8 cellular contexts compared by ENCODE assay signal in the genomic region with DNA sequence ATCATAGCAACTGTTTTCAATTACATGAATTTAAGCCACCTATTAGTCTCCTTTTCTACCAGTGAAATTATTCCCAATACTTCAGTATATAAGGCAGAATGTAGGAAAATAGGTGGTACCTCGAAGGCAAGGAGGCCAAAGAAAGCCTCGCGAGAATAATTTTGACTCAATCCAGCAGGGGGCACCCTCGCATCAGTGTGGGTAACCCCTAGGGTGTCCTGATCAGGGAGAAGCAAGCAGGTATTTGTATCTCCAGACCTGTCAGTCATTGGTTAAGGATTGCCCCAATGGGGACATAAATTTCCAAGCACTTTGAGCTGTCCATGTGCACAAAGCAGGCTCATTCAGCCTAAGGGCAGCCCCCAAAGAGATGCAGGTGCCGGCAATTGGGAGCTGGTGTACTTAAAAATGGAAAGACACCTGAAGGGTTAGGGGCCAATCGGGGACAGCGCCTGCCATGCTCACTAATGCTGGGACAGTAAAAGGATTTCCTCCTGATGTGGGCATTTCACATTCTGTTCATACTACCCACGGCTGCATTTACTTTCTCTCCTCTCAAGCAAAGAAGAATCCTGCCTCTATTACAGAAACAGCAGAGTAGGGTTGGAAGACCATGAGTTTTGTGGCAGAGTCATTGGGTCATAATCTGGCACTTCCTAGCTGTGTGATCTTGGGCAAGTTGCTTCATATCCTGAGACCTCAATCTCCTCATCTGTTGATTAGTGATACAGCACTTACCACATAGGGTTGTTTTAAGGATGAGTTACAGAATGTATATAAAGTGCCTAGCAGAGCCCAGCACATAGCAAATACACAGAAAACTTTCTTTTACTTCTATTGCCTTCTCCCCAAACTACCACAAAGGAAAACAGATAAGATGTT.
DNase-seq lines count a peak whose midpoint lies in the region; ATAC-seq and TF ChIP-seq lines count a peak whose summit lies in the region.

No MANE protein-coding gene starts in this region.

- in situ Hi-C loops in transverse colon (cut with MboI; ENCODE audit: low pct_ligation_motif_present in 1 of 4, low pct_unique_long_range_greater_than_20kb in 1 of 4, low sequenced_read_pairs in 3 of 4) = no loop called here

- H3K36me3 ChIP-seq in transverse colon = no peaks in the 10 kb centered on the region

- POLR2A ChIA-PET in naive thymus-derived CD8-positive, alpha-beta T cell (lab: Charles Lee) = no interaction called here

- no peak for TF ChIP-seq EP300 in transverse colon (IDR thresholded peaks at IDR 0.05; ENCODE audit: low read depth)

- H3K27ac Mint-ChIP-seq in naive thymus-derived CD8-positive, alpha-beta T cell = peak overlapping the region in 1 of 10 donors; percentile 23

- DNase-seq in DMS53 (lab: John Stamatoyannopoulos, UW) = peak; percentile 55
- DNase-seq in DMS53 treated with DMSO at 0.1 percent for 48 hours (lab: John Stamatoyannopoulos, UW; ENCODE audit: unreplicated experiment) = no peak
- DNase-seq in UCSD-AML1 (lab: John Stamatoyannopoulos, UW; ENCODE audit: unreplicated experiment) = peak; percentile 15
- peak; percentile 31 for DNase-seq in central memory CD4-positive, alpha-beta T cell
- peak; percentile 4 to 65 (median 36) for DNase-seq in naive thymus-derived CD8-positive, alpha-beta T cell
- peak; percentile 44 for DNase-seq in transverse colon
- DNase-seq in RKO (ENCODE audit: low spot score) = no peak

- no peaks in the 10 kb centered on the region for H3K4me1 Mint-ChIP-seq in naive thymus-derived CD8-positive, alpha-beta T cell

- H3K9me3 ChIP-seq in transverse colon = no peaks in the 10 kb centered on the region

- H3K4me3 ChIP-seq in transverse colon = no peak overlapping the region

- peaks cover 2% of the 10 kb centered on the region for H3K27me3 ChIP-seq in transverse colon

- peaks cover 0 to 8% (median 0%) of the 10 kb centered on the region in 5 donors for H3K27me3 Mint-ChIP-seq in naive thymus-derived CD8-positive, alpha-beta T cell

- no peaks in the 10 kb centered on the region for H3K4me1 ChIP-seq in transverse colon

- intact Hi-C loops in transverse colon (cut with DNase I; ENCODE audit: low total_unique reads) = no loop called here

- ATAC-seq in HG03095 (IDR thresholded peaks at IDR 0.05; ENCODE audit: unreplicated experiment) = peak; percentile 57
- peak in 1 of 2 donors; percentile 38 for ATAC-seq in naive thymus-derived CD8-positive, alpha-beta T cell

- WGBS in transverse colon (ENCODE audit: low coverage in 1 of 2), 2 donors = 58 to 71% methylated on average over 3 to 8 of the region's 8 CpGs

- TF ChIP-seq CTCF in transverse colon (IDR thresholded peaks at IDR 0.05) = peak; percentile 31 to 51 (median 44)

- H3K4me3 Mint-ChIP-seq in naive thymus-derived CD8-positive, alpha-beta T cell = no peak overlapping the region

- H3K9me3 Mint-ChIP-seq in naive thymus-derived CD8-positive, alpha-beta T cell = no peaks in the 10 kb centered on the region

- no peak overlapping the region for H3K27ac ChIP-seq in transverse colon

- H3K36me3 Mint-ChIP-seq in naive thymus-derived CD8-positive, alpha-beta T cell = no peaks in the 10 kb centered on the region

- TF ChIP-seq POLR2A in transverse colon (IDR thresholded peaks at IDR 0.05) = no peak

Comparison
In these comparisons a context has a peak if more than half of its experiments do, and no peak if none do; other contexts are left out.
1. DNase-seq: peak in DMS53 (single experiment), UCSD-AML1 (single experiment), central memory CD4-positive, alpha-beta T cell (single experiment), naive thymus-derived CD8-positive, alpha-beta T cell (10 of 10) and transverse colon (single experiment); none in DMS53 treated with DMSO at 0.1 percent for 48 hours (single experiment) and RKO (single experiment).